8 cellular contexts compared by ENCODE assay signal in the genomic region with DNA sequence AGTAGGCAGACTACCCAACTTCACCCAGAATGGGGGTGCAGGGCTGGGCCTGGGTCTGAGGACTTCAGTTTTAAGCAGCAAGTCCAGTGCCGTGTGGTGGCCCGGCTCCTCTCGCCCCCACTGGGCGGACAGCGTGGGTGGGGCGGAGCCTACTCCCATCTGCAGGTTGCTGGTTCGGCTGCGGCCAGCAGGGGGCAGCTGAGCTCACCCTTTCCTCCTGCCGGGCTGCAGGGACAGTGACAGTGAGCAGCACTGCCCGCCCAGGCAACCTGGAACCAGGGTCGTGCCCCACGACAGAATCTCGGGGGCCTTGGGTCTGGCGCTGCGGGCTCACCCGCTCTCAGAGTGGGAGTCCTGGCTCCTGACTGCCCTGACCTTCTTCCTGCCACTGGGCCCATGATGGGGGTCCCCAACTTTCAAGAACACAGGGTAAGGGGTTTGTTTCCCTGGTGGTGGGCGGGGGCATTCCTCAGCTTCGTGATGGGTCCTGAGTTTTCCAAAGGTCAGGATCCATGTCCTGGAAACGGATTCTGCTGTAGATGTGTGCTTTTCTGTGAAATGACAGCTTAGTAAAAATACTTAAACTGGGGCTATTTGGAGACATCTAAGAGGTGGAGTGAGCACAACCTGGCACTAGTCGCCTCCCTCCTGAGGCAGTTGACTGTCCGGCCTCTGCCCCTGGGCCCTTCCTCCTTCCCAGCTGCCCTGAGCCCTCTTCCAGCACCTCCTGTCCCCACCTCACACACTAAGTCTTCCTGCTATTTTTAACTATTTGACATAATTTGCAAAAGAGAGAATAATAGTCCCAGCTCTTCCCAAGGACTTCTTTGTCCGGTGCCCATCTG. TPM values are rescaled to one million over a fixed set of nuclear protein-coding genes. Genes with fewer than 3 reads are reported as not detected.
DNase-seq lines count a peak whose midpoint lies in the region; ATAC-seq, FAIRE-seq and TF ChIP-seq lines count a peak whose summit lies in the region.

No MANE protein-coding gene starts in this region.

- H3K79me2 ChIP-seq in HepG2 (ENCODE audit: insufficient read depth, low read length) = peaks cover 36% of the 10 kb centered on the region

- peak; percentile 37 for FAIRE-seq in HepG2 (lab: Jason Lieb, UNC)

- H3K9ac ChIP-seq in HepG2 (ENCODE audit: insufficient read depth, low read depth, low read length) = peak overlapping the region; percentile 100

- H3K27ac ChIP-seq in HepG2 (ENCODE audit: extremely low read length, insufficient read depth, low read length) = peak overlapping the region; percentile 100

- H3K27me3 ChIP-seq in HepG2 (ENCODE audit: control insufficient read depth in 1 of 2, insufficient read depth in 2 of 2, low read length in 2 of 2) = no peaks in the 10 kb centered on the region; a peak in 1 of 5 replicates

- peak; percentile 93 for DNase-seq in GM03348 (ENCODE audit: low spot score)
- peak; percentile 51 for DNase-seq in NCI-H226
- DNase-seq in activated CD4-positive, alpha-beta T cell treated with anti-CD3 and anti-CD28 coated beads for 4 hours = peak; percentile 88 to 92
- peak; percentile 86 for DNase-seq in choroid plexus epithelial cell (ENCODE audit: low read depth)
- DNase-seq in HepG2 (ENCODE audit: low spot score) = peak; percentile 77
- DNase-seq in stimulated activated CD4-positive, alpha-beta T cell treated with anti-CD3 and anti-CD28 coated beads, Interleukin-2, amount 100 ng/mL, for 48 hours = peak; percentile 91 to 96

- H3K9me3 ChIP-seq in HepG2 (ENCODE audit: low read length) = no peaks in the 10 kb centered on the region

- H3K4me2 ChIP-seq in HepG2 (ENCODE audit: low read depth, low read length) = peak overlapping the region; percentile 99

- TF ChIP-seq CTCF in choroid plexus epithelial cell (conservative IDR thresholded peaks at IDR 0.05; ENCODE audit: low read depth, low read length) (peak; percentile 91), HepG2 (CRISPR knock-in tag; IDR thresholded peaks at IDR 0.05) (peak; percentile 99)

- no peak overlapping the region for H2AFZ ChIP-seq in HepG2 (ENCODE audit: low read length)

- in situ Hi-C loops in HepG2 (cut with HindIII; ENCODE audit: extremely low pct_ligation_motif_present, low pct_unique_long_range_greater_than_20kb) = loop anchor here (5.0 kb wide), 1 partner anchor 34 kb away; the partner anchor contains the start of gene SLC25A45

- peaks cover 67% of the 10 kb centered on the region for H3K4me1 ChIP-seq in HepG2 (ENCODE audit: insufficient read depth, low read length)

- CTCF ChIA-PET in HepG2 (lab: Yijun Ruan, JAX; ENCODE audit: low intra/inter-chr PET ratio, low total read pairs) = interaction anchor here (1.9 to 2.7 kb wide), 5 partner anchors 14 to 94 kb away, joined by 6 to 20 read pairs (median 13); no protein-coding TSS in a partner anchor

- H4K20me1 ChIP-seq in HepG2 (ENCODE audit: insufficient read depth, low read length) = no peaks in the 10 kb centered on the region

- POLR2A ChIA-PET in HepG2 (lab: Yijun Ruan, JAX) = interaction anchor here (1.0 to 17.8 kb wide), 20 partner anchors 11 to 282 kb away, joined by 3 to 952 read pairs (median 22); partner anchors contain the start of genes FRMD8, MALAT1, SLC25A45 and TIGD3

- TF ChIP-seq RAD21 in HepG2 (CRISPR knock-in tag; IDR thresholded peaks at IDR 0.05) = peak; percentile 98

- no peak; a peak in 1 of 4 replicates for TF ChIP-seq POLR2A in HepG2 (IDR thresholded peaks at IDR 0.05; ENCODE audit: insufficient read depth in 1 of 2, low read depth in 2 of 2, low read length in 2 of 2)

- H3K36me3 ChIP-seq in HepG2 (replicated peaks in 1 of 2; ENCODE audit: control insufficient read depth in 1 of 2, insufficient read depth in 2 of 2, low read length in 2 of 2) = peaks cover 0 to 8% of the 10 kb centered on the region in 2 experiments; a peak in 1 of 5 replicates

- TF ChIP-seq EP300 in HepG2 (IDR thresholded peaks at IDR 0.05; ENCODE audit: low read depth in 2 of 2, low read length in 2 of 2) (no peak), HepG2 (CRISPR knock-in tag; IDR thresholded peaks at IDR 0.05; ENCODE audit: borderline replicate concordance) (peak; percentile 42; the same call in 1 of the 2 replicates)

- intact Hi-C loops in HepG2 (cut with micrococcal nuclease; ENCODE audit: unreplicated experiment) = loop anchor here (2.0 to 5.0 kb wide), 4 partner anchors 34 to 96 kb away; partner anchors contain the start of gene SLC25A45

- BruUV-seq in HepG2 (replicated peaks; lab: Mats Ljungman, UMichigan) = no TSS peak

- WGBS in HepG2 (ENCODE audit: low lambda C conversion rate) = 2% methylated on average over 10 of the region's 22 CpGs

- peak overlapping the region; percentile 39 for H3K4me3 ChIP-seq in choroid plexus epithelial cell (ENCODE audit: low read depth, low read length)
- peak overlapping the region; percentile 62 to 87 (median 64) for H3K4me3 ChIP-seq in HepG2 (replicated peaks in 1 of 3; ENCODE audit: insufficient read depth in 1 of 3, low read depth in 2 of 3, low read length in 3 of 3)

- peak; percentile 24 for ATAC-seq in HG02610 (IDR thresholded peaks at IDR 0.05; ENCODE audit: unreplicated experiment)
- peak; percentile 64 for ATAC-seq in HepG2
- ATAC-seq in HG03521 (IDR thresholded peaks at IDR 0.05; ENCODE audit: unreplicated experiment) = no peak

RNA-seq across cellular contexts. Expression of gene NEAT1, which starts 6.0 kb away (rescaled TPM):
- total RNA-seq in HepG2 (2016; rRNA removed; fragmentation: Illumina TruSeq; extraction: Trizol) = 10.5 and 20.5 TPM in 2 replicates
- 2.2 and 2.6 TPM in 2 replicates for total RNA-seq in HepG2 (2016; cell fraction: cytosol; rRNA removed; fragmentation: Illumina TruSeq; extraction: Trizol; ENCODE audit: low read depth)
- 8.4 and 21.3 TPM in 2 replicates for total RNA-seq in HepG2 (2016; cell fraction: insoluble cytoplasmic fraction; rRNA removed; fragmentation: Illumina TruSeq; extraction: Trizol)
- 7.8 and 8.3 TPM in 2 replicates for total RNA-seq in HepG2 (2016; cell fraction: membrane; rRNA removed; fragmentation: Illumina TruSeq; extraction: Trizol)
- 196 and 220 TPM in 2 replicates for total RNA-seq in HepG2 (2016; cell fraction: nucleus; rRNA removed; fragmentation: Illumina TruSeq; extraction: Trizol)
- polyA plus RNA-seq in HepG2 (2011; rRNA removed) = 41.2 and 41.3 TPM in 2 replicates
- 13.0 and 13.4 TPM in 2 replicates for polyA plus RNA-seq in HepG2 (2011; cell fraction: cytosol; rRNA removed)
- 222 and 327 TPM in 2 replicates for polyA plus RNA-seq in HepG2 (2011; cell fraction: nucleus; rRNA removed)
- polyA plus RNA-seq in HepG2 (2012) = 288 and 371 TPM in 2 replicates
- polyA plus RNA-seq in HepG2 (2016; cell fraction: cytosol; fragmentation: Illumina TruSeq; extraction: Trizol; ENCODE audit: low read depth) = 3.6 and 4.3 TPM in 2 replicates
- polyA plus RNA-seq in HepG2 (2016; cell fraction: insoluble cytoplasmic fraction; fragmentation: Illumina TruSeq; extraction: Trizol; ENCODE audit: low read depth) = 54.0 and 61.1 TPM in 2 replicates
- polyA plus RNA-seq in HepG2 (2016; cell fraction: membrane; fragmentation: Illumina TruSeq; extraction: Trizol; ENCODE audit: low read depth) = 47.1 and 54.4 TPM in 2 replicates
- polyA plus RNA-seq in HepG2 (2016; cell fraction: nucleus; fragmentation: Illumina TruSeq; extraction: Trizol; ENCODE audit: insufficient read depth, low read depth) = 577 and 628 TPM in 2 replicates
- 64.6 and 225 TPM in 2 replicates for polyA minus RNA-seq in HepG2 (2011; rRNA and poly(A)+ RNA removed; ENCODE audit: low replicate concordance)
- 17.3 and 20.2 TPM in 2 replicates for polyA minus RNA-seq in HepG2 (2011; cell fraction: cytosol; rRNA and poly(A)+ RNA removed)
- 1,479 and 1,737 TPM in 2 replicates for polyA minus RNA-seq in HepG2 (2011; cell fraction: nucleus; rRNA and poly(A)+ RNA removed)

RNA-seq across cellular contexts. Expression of gene FRMD8, which starts 30.1 kb away (rescaled TPM):
- 18.0 and 20.6 TPM in 2 replicates for total RNA-seq in HepG2 (2016; rRNA removed; fragmentation: Illumina TruSeq; extraction: Trizol)
- total RNA-seq in HepG2 (2016; cell fraction: cytosol; rRNA removed; fragmentation: Illumina TruSeq; extraction: Trizol; ENCODE audit: low read depth) = 2.2 and 2.9 TPM in 2 replicates
- total RNA-seq in HepG2 (2016; cell fraction: insoluble cytoplasmic fraction; rRNA removed; fragmentation: Illumina TruSeq; extraction: Trizol) = 17.5 and 22.6 TPM in 2 replicates
- 5.3 and 6.3 TPM in 2 replicates for total RNA-seq in HepG2 (2016; cell fraction: membrane; rRNA removed; fragmentation: Illumina TruSeq; extraction: Trizol)
- 12.4 and 14.6 TPM in 2 replicates for total RNA-seq in HepG2 (2016; cell fraction: nucleus; rRNA removed; fragmentation: Illumina TruSeq; extraction: Trizol)
- 5.8 and 9.4 TPM in 2 replicates for polyA plus RNA-seq in HepG2 (2011; rRNA removed)
- polyA plus RNA-seq in HepG2 (2011; cell fraction: cytosol; rRNA removed) = 5.9 and 6.7 TPM in 2 replicates
- polyA plus RNA-seq in HepG2 (2011; cell fraction: nucleus; rRNA removed) = 26.7 and 32.6 TPM in 2 replicates
- polyA plus RNA-seq in HepG2 (2012) = 3.5 and 5.2 TPM in 2 replicates
- polyA plus RNA-seq in HepG2 (2016; cell fraction: cytosol; fragmentation: Illumina TruSeq; extraction: Trizol; ENCODE audit: low read depth) = 2.5 and 2.6 TPM in 2 replicates
- polyA plus RNA-seq in HepG2 (2016; cell fraction: insoluble cytoplasmic fraction; fragmentation: Illumina TruSeq; extraction: Trizol; ENCODE audit: low read depth) = 13.5 and 17.1 TPM in 2 replicates
- 2.8 and 3.8 TPM in 2 replicates for polyA plus RNA-seq in HepG2 (2016; cell fraction: membrane; fragmentation: Illumina TruSeq; extraction: Trizol; ENCODE audit: low read depth)
- 21.4 and 24.7 TPM in 2 replicates for polyA plus RNA-seq in HepG2 (2016; cell fraction: nucleus; fragmentation: Illumina TruSeq; extraction: Trizol; ENCODE audit: insufficient read depth, low read depth)
- polyA minus RNA-seq in HepG2 (2011; rRNA and poly(A)+ RNA removed; ENCODE audit: low replicate concordance) = 22.3 and 24.3 TPM in 2 replicates
- 5.4 and 6.2 TPM in 2 replicates for polyA minus RNA-seq in HepG2 (2011; cell fraction: cytosol; rRNA and poly(A)+ RNA removed)
- 6.2 and 11.8 TPM in 2 replicates for polyA minus RNA-seq in HepG2 (2011; cell fraction: nucleus; rRNA and poly(A)+ RNA removed)

RNA-seq across cellular contexts. Expression of gene SLC25A45, which starts 34.1 kb away (rescaled TPM):
- 2.1 and 3.4 TPM in 2 replicates for total RNA-seq in HepG2 (2016; rRNA removed; fragmentation: Illumina TruSeq; extraction: Trizol)
- 0.79 and 1.0 TPM in 2 replicates for total RNA-seq in HepG2 (2016; cell fraction: cytosol; rRNA removed; fragmentation: Illumina TruSeq; extraction: Trizol; ENCODE audit: low read depth)
- 1.9 TPM in 2 replicates for total RNA-seq in HepG2 (2016; cell fraction: insoluble cytoplasmic fraction; rRNA removed; fragmentation: Illumina TruSeq; extraction: Trizol)
- 1.5 and 2.2 TPM in 2 replicates for total RNA-seq in HepG2 (2016; cell fraction: membrane; rRNA removed; fragmentation: Illumina TruSeq; extraction: Trizol)
- 1.3 and 3.5 TPM in 2 replicates for total RNA-seq in HepG2 (2016; cell fraction: nucleus; rRNA removed; fragmentation: Illumina TruSeq; extraction: Trizol)
- 1.2 and 1.9 TPM in 2 replicates for polyA plus RNA-seq in HepG2 (2011; rRNA removed)
- 0.95 and 0.99 TPM in 2 replicates for polyA plus RNA-seq in HepG2 (2011; cell fraction: cytosol; rRNA removed)
- polyA plus RNA-seq in HepG2 (2011; cell fraction: nucleus; rRNA removed) = 5.9 and 6.0 TPM in 2 replicates
- 2.0 and 4.1 TPM in 2 replicates for polyA plus RNA-seq in HepG2 (2012)
- 0.45 and 0.70 TPM in 2 replicates for polyA plus RNA-seq in HepG2 (2016; cell fraction: cytosol; fragmentation: Illumina TruSeq; extraction: Trizol; ENCODE audit: low read depth)
- 1.3 and 1.6 TPM in 2 replicates for polyA plus RNA-seq in HepG2 (2016; cell fraction: insoluble cytoplasmic fraction; fragmentation: Illumina TruSeq; extraction: Trizol; ENCODE audit: low read depth)
- 1.4 and 1.5 TPM in 2 replicates for polyA plus RNA-seq in HepG2 (2016; cell fraction: membrane; fragmentation: Illumina TruSeq; extraction: Trizol; ENCODE audit: low read depth)
- polyA plus RNA-seq in HepG2 (2016; cell fraction: nucleus; fragmentation: Illumina TruSeq; extraction: Trizol; ENCODE audit: insufficient read depth, low read depth) = 5.6 and 8.8 TPM in 2 replicates
- 1.9 and 7.2 TPM in 2 replicates for polyA minus RNA-seq in HepG2 (2011; rRNA and poly(A)+ RNA removed; ENCODE audit: low replicate concordance)
- polyA minus RNA-seq in HepG2 (2011; cell fraction: cytosol; rRNA and poly(A)+ RNA removed) = 1.4 and 2.5 TPM in 2 replicates
- polyA minus RNA-seq in HepG2 (2011; cell fraction: nucleus; rRNA and poly(A)+ RNA removed) = 1.4 and 2.4 TPM in 2 replicates
